8 cellular contexts compared by ENCODE assay signal in genomic region chr1:209576798-209577197, GRCh38. TPM values are rescaled to one million over a fixed set of nuclear protein-coding genes. Genes with fewer than 3 reads are reported as not detected.
DNase-seq lines count a peak whose midpoint lies in the region; ATAC-seq and TF ChIP-seq lines count a peak whose summit lies in the region.

No MANE protein-coding gene starts in this region.

- in situ Hi-C loops in ACHN (cut with HindIII; ENCODE audit: low pct_ligation_motif_present, low pct_unique_long_range_greater_than_20kb, low sequenced_read_pairs), result loop anchor here (25.0 kb wide), 1 partner anchor 111 kb away; the partner anchor contains the start of gene G0S2

- no peak overlapping the region for H3K27ac Mint-ChIP-seq in activated CD4-positive, alpha-beta T cell treated with anti-CD3 and anti-CD28 coated beads, Interleukin-2, amount 10 ng/mL, durations not matched to agents 7 days and 5 days

- H3K4me1 ChIP-seq in lung (ENCODE audit: control insufficient read depth in 2 of 2, insufficient read depth in 2 of 2, low read length in 2 of 2), result no peaks in the 10 kb centered on the region

- ATAC-seq in GM18511 (IDR thresholded peaks at IDR 0.05; ENCODE audit: unreplicated experiment) (peak; percentile 90), HG03139 (IDR thresholded peaks at IDR 0.05; ENCODE audit: unreplicated experiment) (peak; percentile 78), lung (ENCODE audit: insufficient read depth, low FRiP score) (peak; percentile 66)

- peak; percentile 75 for TF ChIP-seq CTCF in lung (IDR thresholded peaks at IDR 0.05; ENCODE audit: control extremely low read depth, extremely low read depth)

- H3K27me3 Mint-ChIP-seq in activated CD4-positive, alpha-beta T cell treated with anti-CD3 and anti-CD28 coated beads, Interleukin-2, amount 10 ng/mL, durations not matched to agents 7 days and 5 days, result peaks cover 21% of the 10 kb centered on the region

- DNase-seq in ACHN (peak; percentile 77), NCI-H345 (lab: John Stamatoyannopoulos, UW) (peak; percentile 72), dermis blood vessel endothelial cell (peak; percentile 85), lung (ENCODE audit: low spot score) (peak; percentile 82)
- peak; percentile 72 for DNase-seq in activated CD4-positive, alpha-beta T cell treated with anti-CD3 and anti-CD28 coated beads, Interleukin-2, amount 10 ng/mL, durations not matched to agents 7 days and 5 days
- DNase-seq in stimulated activated CD8-positive, alpha-beta memory T cell treated with anti-CD3 and anti-CD28 coated beads, Interleukin-15, amount 100 ng/mL, for 24 hours (ENCODE audit: low read depth), result peak; percentile 28

- no peak overlapping the region for H3K27ac ChIP-seq in lung (ENCODE audit: low read depth in 1 of 2, low read length in 1 of 2)

- H3K36me3 ChIP-seq in lung (ENCODE audit: control insufficient read depth in 2 of 2, insufficient read depth in 2 of 2, low read length in 2 of 2), result no peaks in the 10 kb centered on the region

- no peaks in the 10 kb centered on the region for H3K9me3 Mint-ChIP-seq in activated CD4-positive, alpha-beta T cell treated with anti-CD3 and anti-CD28 coated beads, Interleukin-2, amount 10 ng/mL, durations not matched to agents 7 days and 5 days

- H3K4me3 ChIP-seq in lung, result no peak overlapping the region

- no peaks in the 10 kb centered on the region for H3K36me3 Mint-ChIP-seq in activated CD4-positive, alpha-beta T cell treated with anti-CD3 and anti-CD28 coated beads, Interleukin-2, amount 10 ng/mL, durations not matched to agents 7 days and 5 days (ENCODE audit: low read depth)

- 11 to 13% methylated on average over 6 of the region's 6 CpGs for WGBS in lung, 2 donors

- H3K9me3 ChIP-seq in lung (ENCODE audit: control insufficient read depth in 2 of 2, insufficient read depth in 1 of 2, low read length in 1 of 2), result no peaks in the 10 kb centered on the region

- H3K27me3 ChIP-seq in lung (ENCODE audit: control insufficient read depth, insufficient read depth), result no peaks in the 10 kb centered on the region

- H3K4me3 Mint-ChIP-seq in activated CD4-positive, alpha-beta T cell treated with anti-CD3 and anti-CD28 coated beads, Interleukin-2, amount 10 ng/mL, durations not matched to agents 7 days and 5 days, result no peak overlapping the region

- CTCF ChIA-PET in activated CD4-positive, alpha-beta T cell treated with anti-CD3 and anti-CD28 coated beads, Interleukin-2, amount 10 ng/mL, durations not matched to agents 7 days and 5 days (lab: Charles Lee), result interaction anchor here (0.6 to 4.1 kb wide), 16 partner anchors 8 to 171 kb away, joined by 3 to 22 read pairs (median 4); partner anchors contain the start of genes HSD11B1 and LAMB3

- no peaks in the 10 kb centered on the region for H3K4me1 Mint-ChIP-seq in activated CD4-positive, alpha-beta T cell treated with anti-CD3 and anti-CD28 coated beads, Interleukin-2, amount 10 ng/mL, durations not matched to agents 7 days and 5 days

- POLR2A ChIA-PET in activated CD4-positive, alpha-beta T cell treated with anti-CD3 and anti-CD28 coated beads, Interleukin-2, amount 10 ng/mL, durations not matched to agents 7 days and 5 days (lab: Charles Lee), result no interaction called here

RNA-seq across cellular contexts. Expression of gene CAMK1G, which starts 6.7 kb away (rescaled TPM):
- not detected for total RNA-seq in activated CD4-positive, alpha-beta T cell treated with anti-CD3 and anti-CD28 coated beads, Interleukin-2, amount 10 ng/mL, durations not matched to agents 7 days and 5 days
- not detected in 2 replicates for total RNA-seq in dermis blood vessel endothelial cell
- 1 to 10 TPM in 1 of 2 donors, not detected in 1; 2.4 TPM for total RNA-seq in lung
- under 1 TPM; 0.14 to 0.80 TPM for polyA plus RNA-seq in lung

Comparison
In these comparisons a context has a peak if more than half of its experiments do, and no peak if none do; other contexts are left out.
1. DNase-seq: peak in every context shown above with its lines; median percentile 85 in dermis blood vessel endothelial cell; 82 in lung; 77 in ACHN; 72 in NCI-H345; 72 in activated CD4-positive, alpha-beta T cell treated with anti-CD3 and anti-CD28 coated beads, Interleukin-2, amount 10 ng/mL, durations not matched to agents 7 days and 5 days; 28 in stimulated activated CD8-positive, alpha-beta memory T cell treated with anti-CD3 and anti-CD28 coated beads, Interleukin-15, amount 100 ng/mL, for 24 hours.